In the genomic region with DNA sequence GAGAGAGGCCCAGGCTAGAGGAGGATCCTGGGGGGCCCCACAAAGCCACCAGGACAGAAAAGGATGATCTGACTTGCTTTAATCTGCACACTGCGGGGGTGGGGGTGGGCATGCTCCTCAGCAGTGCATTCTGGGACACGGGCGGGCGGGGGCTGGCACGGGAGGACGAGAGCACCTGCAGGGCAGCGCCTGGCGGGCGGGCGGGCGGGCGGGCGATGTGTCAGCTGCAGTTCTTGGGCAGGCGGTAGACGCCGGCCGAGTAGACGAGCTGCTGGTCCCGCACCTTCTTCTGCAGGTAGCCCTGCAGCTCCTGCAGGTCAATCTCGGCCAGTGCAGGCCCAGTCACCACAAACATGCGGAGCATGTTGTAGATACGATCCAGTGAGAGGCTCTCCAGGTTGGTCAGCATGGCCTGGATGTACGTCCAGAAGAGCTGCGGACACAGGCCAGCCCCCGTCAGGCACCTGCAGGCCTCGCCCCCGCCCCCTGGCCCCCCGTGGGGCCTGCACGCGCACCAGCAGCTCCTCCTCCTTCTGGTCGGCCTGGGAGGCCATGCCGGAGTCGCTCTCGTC, we compare ENCODE assay signal across 19 cellular contexts. TPM values are rescaled to one million over a fixed set of nuclear protein-coding genes. Genes with fewer than 3 reads are reported as not detected.
A peak's percentile ranks its signal among the peaks of the same experiment; 100 is the strongest.
DNase-seq lines count a peak whose midpoint lies in the region; ATAC-seq and TF ChIP-seq lines count a peak whose summit lies in the region.
"Had no signal": no experiment of that assay in that cellular context is flagged by ENCODE, and none has a peak within 500 bp of the region (broad histone marks: within the 10 kb centered on the region; RNA-seq: fewer than 3 reads in every experiment).

No MANE protein-coding gene starts in this region.

- TF ChIP-seq CTCF in C4-2B (conservative IDR thresholded peaks at IDR 0.05) (no peak), tibial nerve (IDR thresholded peaks at IDR 0.05) (no peak)

- in situ Hi-C loops in G401 (cut with HindIII; ENCODE audit: low sequenced_read_pairs): loop anchor here (25.0 kb wide), 1 partner anchor 238 kb away; a partner anchor contains a TSS

- no peaks in the 10 kb centered on the region for H3K9me3 ChIP-seq in tibial nerve
- H3K9me3 ChIP-seq: vagina had no signal

- DNase-seq in G401 (ENCODE audit: low spot score) (peak; percentile 67), RPMI8226 (peak; percentile 95), memory B cell (ENCODE audit: low spot score in 2 of 2) (no peak), tibial nerve (ENCODE audit: low spot score in 2 of 2) (no peak)
- DNase-seq: activated CD4-positive, CD25-positive, alpha-beta regulatory T cell treated with anti-CD3 and anti-CD28 coated beads, Interleukin-2, amount 50 U/mL, for 72 hours; amygdala; CD4-positive, CD25-positive, alpha-beta regulatory T cell; GDM1; left ventricle myocardium superior; naive B cell; NCI-H2029 treated with DMSO at 0.1 percent for 48 hours; PC-9 had no signal

- peaks cover 0 to 31% (median 8%) of the 10 kb centered on the region in 3 donors for H3K36me3 ChIP-seq in tibial nerve

- peaks cover 5% of the 10 kb centered on the region for H3K27me3 Mint-ChIP-seq in memory B cell

- peaks cover 0 to 10% (median under 1%) of the 10 kb centered on the region in 4 donors for H3K4me1 ChIP-seq in tibial nerve

- no peak overlapping the region for H3K4me3 Mint-ChIP-seq in memory B cell
- H3K4me3 Mint-ChIP-seq: CD4-positive, CD25-positive, alpha-beta regulatory T cell had no signal

- peaks cover 10% of the 10 kb centered on the region for H3K36me3 Mint-ChIP-seq in memory B cell
- H3K36me3 Mint-ChIP-seq: naive B cell had no signal

- H3K27ac ChIP-seq in C4-2B (peak overlapping the region; percentile 100), tibial nerve (no peak overlapping the region)
- H3K27ac ChIP-seq: coronary artery, GM23248, PC-9, vagina had no signal

- TF ChIP-seq POLR2A in tibial nerve (IDR thresholded peaks at IDR 0.05): no peak

- peaks cover 1 to 18% of the 10 kb centered on the region in 2 donors for H3K27me3 ChIP-seq in tibial nerve

- WGBS in tibial nerve, 2 donors: 41 to 45% methylated on average over 11 to 27 of the region's 34 CpGs

- no peak for TF ChIP-seq EP300 in tibial nerve (IDR thresholded peaks at IDR 0.05)

- no peak overlapping the region for H3K4me3 ChIP-seq in tibial nerve
- H3K4me3 ChIP-seq: coronary artery, GM23248, PC-9, vagina had no signal

- ATAC-seq in memory B cell (ENCODE audit: low read depth) (peak; percentile 12), HG02610 (IDR thresholded peaks at IDR 0.05; ENCODE audit: unreplicated experiment) (no peak), HG02642 (IDR thresholded peaks at IDR 0.05; ENCODE audit: poor library complexity, unreplicated experiment) (no peak)

- H3K9me3 Mint-ChIP-seq in memory B cell: no peaks in the 10 kb centered on the region
- H3K9me3 Mint-ChIP-seq: CD4-positive, CD25-positive, alpha-beta regulatory T cell; naive B cell had no signal

- H3K27ac Mint-ChIP-seq in memory B cell: no peak overlapping the region
- H3K27ac Mint-ChIP-seq: CD4-positive, CD25-positive, alpha-beta regulatory T cell had no signal

- H3K4me1 Mint-ChIP-seq in memory B cell: peaks cover 6% of the 10 kb centered on the region

RNA-seq across cellular contexts. Expression of a gene that starts 3.0 kb away (rescaled TPM):
- total RNA-seq in G401 (2014; rRNA removed; shearing (Covaris generic)): not detected in 2 replicates
- total RNA-seq in tibial nerve: not detected
- total RNA-seq: CD4-positive, CD25-positive, alpha-beta regulatory T cell; GM23248; left ventricle myocardium superior; renal cortical epithelial cell; vagina had no signal

RNA-seq across cellular contexts. Expression of a gene that starts 5.0 kb away (rescaled TPM):
- total RNA-seq in G401 (2014; rRNA removed; shearing (Covaris generic)): 1.3 TPM in 1 of 2 replicates, not detected in the other
- total RNA-seq in tibial nerve: not detected
- total RNA-seq: CD4-positive, CD25-positive, alpha-beta regulatory T cell; GM23248; left ventricle myocardium superior; renal cortical epithelial cell; vagina had no signal

RNA-seq across cellular contexts. Expression of a gene that starts 13.6 kb away (rescaled TPM):
- total RNA-seq in G401 (2014; rRNA removed; shearing (Covaris generic)): 58.8 and 63.6 TPM in 2 replicates
- 10 to 100 TPM; 41.6 to 73.0 (median 58.9) TPM for total RNA-seq in tibial nerve

RNA-seq across cellular contexts. Expression of a gene that starts 13.7 kb away (rescaled TPM):
- 95.8 and 122 TPM in 2 replicates for total RNA-seq in G401 (2014; rRNA removed; shearing (Covaris generic))
- total RNA-seq in tibial nerve: 10 to 100 TPM; 37.3 to 73.9 (median 53.5) TPM

RNA-seq across cellular contexts. Expression of a gene that starts 25.7 kb away (rescaled TPM):
- 17.6 and 25.7 TPM in 2 replicates for total RNA-seq in G401 (2014; rRNA removed; shearing (Covaris generic))
- total RNA-seq in tibial nerve: 10 to 100 TPM in 1 of 4 donors, 1 to 10 TPM in 3; 6.8 to 12.3 (median 8.9) TPM

Comparison
In these comparisons a context has a peak if more than half of its experiments do, and no peak if none do; other contexts are left out.
1. DNase-seq: peak in G401 (single experiment) and RPMI8226 (single experiment); none in memory B cell (0 of 2) and tibial nerve (0 of 2).